21 cellular contexts compared by ENCODE assay signal in genomic region chr9:6923081-6923480, GRCh38.
"Had no signal": no experiment of that assay in that cellular context is flagged by ENCODE, and none has a peak within 500 bp of the region (broad histone marks: within the 10 kb centered on the region; RNA-seq: fewer than 3 reads in every experiment).

No MANE protein-coding gene starts in this region.

- DNase-seq: activated B cell treated with CpG ODN at 0.5 μM for 24 hours; activated CD4-positive, alpha-beta memory T cell treated with anti-CD3 and anti-CD28 coated beads for 36 hours; activated CD4-positive, alpha-beta T cell treated with anti-CD3 and anti-CD28 coated beads for 4 hours; activated effector memory CD4-positive, alpha-beta T cell treated with anti-CD3 and anti-CD28 coated beads, Interleukin-2, amount 50 U/mL, for 16 hours; activated naive CD4-positive, alpha-beta T cell treated with anti-CD3 and anti-CD28 coated beads, Interleukin-2, amount 10 ng/mL, durations not matched to agents 7 days and 5 days; activated T-cell treated with anti-CD3 and anti-CD28 coated beads, Interleukin-2, amount 50 U/mL, for 48 hours; aorta; caudate nucleus; colonic mucosa; endodermal cell; esophagus squamous epithelium; gastrocnemius medialis; hippocampal formation; mesenchymal stem cell; occipital lobe; right lobe of liver; stimulated activated CD4-positive, alpha-beta T cell treated with anti-CD3 and anti-CD28 coated beads, Interleukin-2, amount 100 ng/mL, for 24 hours; T-helper 9 cell; uterus had no signal

- H3K4me3 Mint-ChIP-seq: activated B cell treated with CpG ODN at 0.5 μM for 24 hours; activated CD4-positive, alpha-beta memory T cell treated with anti-CD3 and anti-CD28 coated beads for 36 hours; activated naive CD4-positive, alpha-beta T cell treated with anti-CD3 and anti-CD28 coated beads, Interleukin-2, amount 10 ng/mL, durations not matched to agents 7 days and 5 days; brain; endodermal cell; stimulated activated memory B cell treated with anti-CD40 and anti-IgM and Interleukin-4, amounts not matched to agents 10 μg/mL and 1 μg/mL and 100 μg/mL, for 72 hours had no signal

- H3K27ac Mint-ChIP-seq: activated B cell treated with CpG ODN at 0.5 μM for 24 hours; activated CD4-positive, alpha-beta memory T cell treated with anti-CD3 and anti-CD28 coated beads for 36 hours; activated naive CD4-positive, alpha-beta T cell treated with anti-CD3 and anti-CD28 coated beads, Interleukin-2, amount 10 ng/mL, durations not matched to agents 7 days and 5 days; brain; endodermal cell; stimulated activated memory B cell treated with anti-CD40 and anti-IgM and Interleukin-4, amounts not matched to agents 10 μg/mL and 1 μg/mL and 100 μg/mL, for 72 hours had no signal

- H3K9me3 ChIP-seq: colonic mucosa, esophagus squamous epithelium, gastrocnemius medialis, right lobe of liver, uterus had no signal

- ATAC-seq: gastrocnemius medialis; right lobe of liver; stimulated activated memory B cell treated with anti-CD40 and anti-IgM and Interleukin-4, amounts not matched to agents 10 μg/mL and 1 μg/mL and 100 μg/mL, for 72 hours had no signal

- H3K27me3 Mint-ChIP-seq: activated B cell treated with CpG ODN at 0.5 μM for 24 hours; activated CD4-positive, alpha-beta memory T cell treated with anti-CD3 and anti-CD28 coated beads for 36 hours; activated naive CD4-positive, alpha-beta T cell treated with anti-CD3 and anti-CD28 coated beads, Interleukin-2, amount 10 ng/mL, durations not matched to agents 7 days and 5 days; brain; stimulated activated memory B cell treated with anti-CD40 and anti-IgM and Interleukin-4, amounts not matched to agents 10 μg/mL and 1 μg/mL and 100 μg/mL, for 72 hours had no signal

- H3K9me3 Mint-ChIP-seq: activated CD4-positive, alpha-beta memory T cell treated with anti-CD3 and anti-CD28 coated beads for 36 hours; activated naive CD4-positive, alpha-beta T cell treated with anti-CD3 and anti-CD28 coated beads, Interleukin-2, amount 10 ng/mL, durations not matched to agents 7 days and 5 days had no signal
